14 cellular contexts compared by ENCODE assay signal in the genomic region with DNA sequence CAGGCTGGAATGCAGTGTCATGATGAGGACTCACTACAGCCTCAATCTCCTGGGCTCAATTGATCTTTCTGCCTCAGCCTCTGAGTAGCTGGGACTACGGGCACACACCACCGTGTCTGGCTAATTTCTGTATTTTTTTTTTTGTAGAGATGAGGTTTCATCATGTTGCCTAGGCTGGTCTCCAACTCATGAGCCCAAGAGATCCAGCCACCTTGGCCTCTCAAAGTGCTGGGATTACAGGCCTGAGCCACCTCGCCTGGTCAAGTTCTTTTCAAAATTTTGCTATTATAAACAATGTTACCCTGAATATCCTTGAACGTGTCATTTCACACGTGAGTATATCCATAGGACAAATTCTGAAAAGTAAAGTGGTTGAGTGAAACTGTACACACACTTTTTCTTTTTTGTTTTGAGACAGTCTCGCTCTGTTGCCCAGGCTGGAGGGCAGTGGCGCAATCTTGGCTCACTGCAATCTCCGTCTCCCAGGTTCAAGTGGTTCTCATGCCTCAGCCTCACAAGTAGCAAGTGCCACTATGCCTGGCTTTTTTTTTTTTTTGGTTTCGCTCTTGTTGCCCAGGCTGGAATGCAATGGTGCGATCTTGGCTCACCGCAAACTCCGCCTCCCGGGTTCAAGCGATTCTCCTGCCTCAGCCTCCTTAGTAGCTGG.
"Had no signal": no experiment of that assay in that cellular context is flagged by ENCODE, and none has a peak within 500 bp of the region (broad histone marks: within the 10 kb centered on the region; RNA-seq: fewer than 3 reads in every experiment).

No MANE protein-coding gene starts in this region.

- ATAC-seq: activated CD8-positive, alpha-beta T cell treated with anti-CD3 and anti-CD28 coated beads for 36 hours; activated naive CD4-positive, alpha-beta T cell treated with anti-CD3 and anti-CD28 coated beads, Interleukin-2, amount 50 U/mL, for 72 hours; activated T-cell treated with anti-CD3 and anti-CD28 coated beads, Interleukin-2, amount 50 U/mL, for 4 hours; esophagus mucosa; natural killer cell; stimulated activated effector memory CD8-positive, alpha-beta T cell treated with anti-CD3 and anti-CD28 coated beads, Interleukin-12 subunit alpha, Interleukin-12 subunit beta, amount 100 ng/mL, for 72 hours had no signal

- H3K27me3 ChIP-seq: cardiac muscle cell, tibial artery had no signal

- H3K4me3 ChIP-seq: cardiac muscle cell, left ventricle myocardium inferior, tibial artery had no signal

- DNase-seq: activated CD4-positive, alpha-beta T cell treated with anti-CD3 and anti-CD28 coated beads for 4 hours; activated CD8-positive, alpha-beta T cell treated with anti-CD3 and anti-CD28 coated beads for 36 hours; activated effector memory CD4-positive, alpha-beta T cell treated with Interleukin-2 at 50 U/mL for 16 hours; activated T-cell treated with anti-CD3 and anti-CD28 coated beads, Interleukin-2, amount 50 U/mL, for 4 hours; hypothalamus; kidney; left ventricle myocardium inferior; mesendoderm; natural killer cell; tibial artery had no signal

- H3K27ac ChIP-seq: cardiac muscle cell, left ventricle myocardium inferior, tibial artery had no signal

- H3K36me3 ChIP-seq: cardiac muscle cell, left ventricle myocardium inferior, tibial artery had no signal

- H3K9me3 ChIP-seq: left ventricle myocardium inferior, tibial artery had no signal

- H3K4me1 ChIP-seq: left ventricle myocardium inferior, tibial artery had no signal
